Comparison of ENCODE assay signal across 12 cellular contexts in the genomic region with DNA sequence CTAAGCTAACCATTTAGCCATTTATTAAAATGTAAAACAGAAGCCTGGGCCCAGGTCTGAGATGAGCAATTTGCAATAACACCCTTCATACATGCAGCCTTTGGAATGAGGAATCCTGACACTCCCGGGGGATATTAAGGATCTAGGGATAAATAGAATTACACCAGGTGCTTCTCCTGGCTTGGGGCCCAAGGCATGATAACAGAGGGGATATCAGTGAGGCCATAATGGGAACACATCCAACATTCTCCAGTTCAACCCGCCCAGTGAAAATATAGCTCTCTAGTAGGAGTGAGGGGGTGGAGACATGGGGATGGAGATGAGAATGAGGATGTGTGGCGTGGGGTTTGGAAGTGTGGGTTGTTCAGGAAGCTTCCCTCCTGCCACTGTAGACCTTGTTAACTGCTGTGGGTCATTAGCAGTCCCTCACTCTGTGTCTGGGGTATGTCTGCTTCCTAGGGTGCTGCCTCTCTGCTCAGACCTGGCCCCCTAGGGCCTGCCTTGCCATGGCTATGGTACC.
"Had no signal": no experiment of that assay in that cellular context is flagged by ENCODE, and none has a peak within 500 bp of the region (broad histone marks: within the 10 kb centered on the region; RNA-seq: fewer than 3 reads in every experiment).

No MANE protein-coding gene starts in this region.

- DNase-seq: activated CD4-positive, alpha-beta memory T cell treated with anti-CD3 and anti-CD28 coated beads, Interleukin-2, amount 10 ng/mL, durations not matched to agents 7 days and 5 days; activated CD4-positive, alpha-beta T cell treated with anti-CD3 and anti-CD28 coated beads for 36 hours; activated CD8-positive, alpha-beta memory T cell treated with anti-CD3 and anti-CD28 coated beads, Interleukin-2, amount 50 U/mL, for 4 hours; activated naive CD8-positive, alpha-beta T cell treated with anti-CD3 and anti-CD28 coated beads, Interleukin-2, amount 10 ng/mL, durations not matched to agents 7 days and 5 days; activated T-cell treated with anti-CD3 and anti-CD28 coated beads, Interleukin-2, amount 50 U/mL, for 72 hours; anterior cingulate cortex; dorsolateral prefrontal cortex; head of caudate nucleus; left colon; naive thymus-derived CD4-positive, alpha-beta T cell; transverse colon; WERI-Rb-1 had no signal
